In the genomic region with DNA sequence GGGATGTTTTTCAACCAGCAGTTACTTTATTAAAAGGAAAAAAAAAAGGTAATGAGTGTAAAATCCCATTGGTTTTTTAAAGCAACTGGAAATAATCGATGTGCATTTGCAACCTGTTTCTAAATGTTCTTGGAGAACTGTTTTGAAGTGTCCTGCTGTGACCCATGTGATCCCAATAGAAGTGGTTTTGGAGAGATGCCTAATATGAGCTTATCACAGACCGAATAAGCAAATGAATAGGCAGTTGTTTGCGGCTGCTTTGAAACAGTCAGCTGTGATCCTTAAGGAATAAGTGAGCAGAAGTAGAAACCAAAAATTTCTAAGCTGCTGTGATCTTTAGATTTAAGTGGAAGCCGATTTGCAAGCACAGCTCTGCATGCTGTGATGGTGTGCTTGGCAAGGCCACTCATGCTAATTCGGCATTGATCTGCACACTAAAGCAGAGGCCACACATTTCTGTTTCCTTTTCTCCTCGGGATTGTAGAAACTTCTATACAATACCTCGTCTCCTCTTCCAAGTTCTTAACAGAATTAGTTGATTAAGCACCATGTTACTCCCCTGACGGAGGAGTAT, we compare ENCODE assay signal across 2 cellular contexts.
TF ChIP-seq lines count a peak whose summit lies in the region.

No MANE protein-coding gene starts in this region.

TF ChIP-seq in liver, 16 proteins besides CTCF, POLR2A, EP300 and RAD21 (continued from another document):
- TF ChIP-seq REST (IDR thresholded peaks at IDR 0.05), result no peak
- TF ChIP-seq, protein P1, sequence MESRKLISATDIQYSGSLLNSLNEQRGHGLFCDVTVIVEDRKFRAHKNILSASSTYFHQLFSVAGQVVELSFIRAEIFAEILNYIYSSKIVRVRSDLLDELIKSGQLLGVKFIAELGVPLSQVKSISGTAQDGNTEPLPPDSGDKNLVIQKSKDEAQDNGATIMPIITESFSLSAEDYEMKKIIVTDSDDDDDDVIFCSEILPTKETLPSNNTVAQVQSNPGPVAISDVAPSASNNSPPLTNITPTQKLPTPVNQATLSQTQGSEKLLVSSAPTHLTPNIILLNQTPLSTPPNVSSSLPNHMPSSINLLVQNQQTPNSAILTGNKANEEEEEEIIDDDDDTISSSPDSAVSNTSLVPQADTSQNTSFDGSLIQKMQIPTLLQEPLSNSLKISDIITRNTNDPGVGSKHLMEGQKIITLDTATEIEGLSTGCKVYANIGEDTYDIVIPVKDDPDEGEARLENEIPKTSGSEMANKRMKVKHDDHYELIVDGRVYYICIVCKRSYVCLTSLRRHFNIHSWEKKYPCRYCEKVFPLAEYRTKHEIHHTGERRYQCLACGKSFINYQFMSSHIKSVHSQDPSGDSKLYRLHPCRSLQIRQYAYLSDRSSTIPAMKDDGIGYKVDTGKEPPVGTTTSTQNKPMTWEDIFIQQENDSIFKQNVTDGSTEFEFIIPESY (IDR thresholded peaks at IDR 0.05), result no peak
- no peak for TF ChIP-seq JUND (IDR thresholded peaks at IDR 0.05)
- TF ChIP-seq TAF1 (conservative IDR thresholded peaks at IDR 0.05), result no peak
- TF ChIP-seq YY1 (IDR thresholded peaks at IDR 0.05), result peak; percentile 26
- peak; percentile 47 for TF ChIP-seq MAX (IDR thresholded peaks at IDR 0.05)
- TF ChIP-seq, protein P2, sequence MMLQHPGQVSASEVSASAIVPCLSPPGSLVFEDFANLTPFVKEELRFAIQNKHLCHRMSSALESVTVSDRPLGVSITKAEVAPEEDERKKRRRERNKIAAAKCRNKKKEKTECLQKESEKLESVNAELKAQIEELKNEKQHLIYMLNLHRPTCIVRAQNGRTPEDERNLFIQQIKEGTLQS (IDR thresholded peaks at IDR 0.05), result no peak
- no peak for TF ChIP-seq EGR1 (IDR thresholded peaks at IDR 0.05; ENCODE audit: low read depth in 2 of 2)
- TF ChIP-seq NR2F2 (IDR thresholded peaks at IDR 0.05), result peak; percentile 15
- TF ChIP-seq HNF4A (conservative IDR thresholded peaks at IDR 0.05), result peak; percentile 43 to 55
- no peak for TF ChIP-seq HNF4G (IDR thresholded peaks at IDR 0.05)
- peak; percentile 50 to 76 for TF ChIP-seq RXRA (IDR thresholded peaks at IDR 0.05)
- no peak for TF ChIP-seq FOXA2 (IDR thresholded peaks at IDR 0.05)
TF ChIP-seq in liver: peak in this region for 6.

TF ChIP-seq in HepG2, 621 proteins besides CTCF, POLR2A, EP300 and RAD21 (continued from another document):
- TF ChIP-seq, protein P3, sequence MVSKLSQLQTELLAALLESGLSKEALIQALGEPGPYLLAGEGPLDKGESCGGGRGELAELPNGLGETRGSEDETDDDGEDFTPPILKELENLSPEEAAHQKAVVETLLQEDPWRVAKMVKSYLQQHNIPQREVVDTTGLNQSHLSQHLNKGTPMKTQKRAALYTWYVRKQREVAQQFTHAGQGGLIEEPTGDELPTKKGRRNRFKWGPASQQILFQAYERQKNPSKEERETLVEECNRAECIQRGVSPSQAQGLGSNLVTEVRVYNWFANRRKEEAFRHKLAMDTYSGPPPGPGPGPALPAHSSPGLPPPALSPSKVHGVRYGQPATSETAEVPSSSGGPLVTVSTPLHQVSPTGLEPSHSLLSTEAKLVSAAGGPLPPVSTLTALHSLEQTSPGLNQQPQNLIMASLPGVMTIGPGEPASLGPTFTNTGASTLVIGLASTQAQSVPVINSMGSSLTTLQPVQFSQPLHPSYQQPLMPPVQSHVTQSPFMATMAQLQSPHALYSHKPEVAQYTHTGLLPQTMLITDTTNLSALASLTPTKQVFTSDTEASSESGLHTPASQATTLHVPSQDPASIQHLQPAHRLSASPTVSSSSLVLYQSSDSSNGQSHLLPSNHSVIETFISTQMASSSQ (IDR thresholded peaks at IDR 0.05; ENCODE audit: low read depth), result no peak
- TF ChIP-seq, protein P3 (CRISPR knock-in tag; IDR thresholded peaks at IDR 0.05; ENCODE audit: borderline replicate concordance), result no peak
- TF ChIP-seq ZNF460 (CRISPR knock-in tag; IDR thresholded peaks at IDR 0.05; ENCODE audit: borderline replicate concordance), result no peak
- TF ChIP-seq MBNL3 (CRISPR knock-in tag; conservative IDR thresholded peaks at IDR 0.05), result no peak
- TF ChIP-seq ZFP36 (IDR thresholded peaks at IDR 0.05; ENCODE audit: borderline replicate concordance, low read depth, low read length, partially characterized antibody), result no peak
- TF ChIP-seq BCLAF1 (IDR thresholded peaks at IDR 0.05), result no peak
- TF ChIP-seq REST (IDR thresholded peaks at IDR 0.05; ENCODE audit: borderline replicate concordance in 1 of 2, low read depth in 1 of 2, low read length in 2 of 2), result no peak
- TF ChIP-seq, protein P4, sequence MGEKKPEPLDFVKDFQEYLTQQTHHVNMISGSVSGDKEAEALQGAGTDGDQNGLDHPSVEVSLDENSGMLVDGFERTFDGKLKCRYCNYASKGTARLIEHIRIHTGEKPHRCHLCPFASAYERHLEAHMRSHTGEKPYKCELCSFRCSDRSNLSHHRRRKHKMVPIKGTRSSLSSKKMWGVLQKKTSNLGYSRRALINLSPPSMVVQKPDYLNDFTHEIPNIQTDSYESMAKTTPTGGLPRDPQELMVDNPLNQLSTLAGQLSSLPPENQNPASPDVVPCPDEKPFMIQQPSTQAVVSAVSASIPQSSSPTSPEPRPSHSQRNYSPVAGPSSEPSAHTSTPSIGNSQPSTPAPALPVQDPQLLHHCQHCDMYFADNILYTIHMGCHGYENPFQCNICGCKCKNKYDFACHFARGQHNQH (CRISPR knock-in tag; IDR thresholded peaks at IDR 0.05), result no peak
- TF ChIP-seq PTBP1 (IDR thresholded peaks at IDR 0.05; ENCODE audit: low read depth, low read length, poor library complexity, severe bottlenecking), result no peak
- TF ChIP-seq SRSF1 (optimal IDR thresholded peaks at IDR 0.05; ENCODE audit: low read depth, low read length), result no peak
- no peak for TF ChIP-seq ELF1 (CRISPR knock-in tag; IDR thresholded peaks at IDR 0.05)
- no peak for TF ChIP-seq TBL1XR1 (IDR thresholded peaks at IDR 0.05; ENCODE audit: borderline replicate concordance, low read length, partially characterized antibody)
- no peak for TF ChIP-seq PLSCR1 (CRISPR knock-in tag; IDR thresholded peaks at IDR 0.05; ENCODE audit: borderline replicate concordance)
- no peak for TF ChIP-seq TCF7L2 (IDR thresholded peaks at IDR 0.05; ENCODE audit: low read depth, low read length)
- no peak for TF ChIP-seq ZNF567 (CRISPR knock-in tag; IDR thresholded peaks at IDR 0.05; ENCODE audit: borderline replicate concordance)
- TF ChIP-seq SNAI1 (CRISPR knock-in tag; IDR thresholded peaks at IDR 0.05; ENCODE audit: borderline replicate concordance), result no peak
- no peak for TF ChIP-seq NKX3-1 (CRISPR knock-in tag; IDR thresholded peaks at IDR 0.05)
- TF ChIP-seq BRF2 (CRISPR knock-in tag; IDR thresholded peaks at IDR 0.05), result no peak
- TF ChIP-seq CCDC6 (CRISPR knock-in tag; IDR thresholded peaks at IDR 0.05), result no peak
